8 cellular contexts compared by ENCODE assay signal in the genomic region with DNA sequence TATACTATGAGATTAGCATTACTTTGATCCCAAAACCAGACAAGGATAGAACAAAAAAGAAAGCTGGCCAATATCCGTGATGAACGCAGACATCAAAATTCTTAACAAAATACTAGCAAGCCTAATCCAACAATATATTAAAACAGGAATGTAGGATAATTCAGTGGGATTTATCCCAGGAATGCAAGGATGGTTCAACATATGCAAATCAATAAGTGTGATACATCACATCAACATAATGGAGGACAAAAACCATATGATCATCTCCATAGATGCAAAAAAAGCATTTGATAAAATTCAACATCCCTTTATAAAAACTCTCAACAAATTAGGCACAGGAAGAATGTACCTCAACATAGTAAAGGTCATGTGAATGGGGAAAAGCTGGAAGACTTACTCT.
"Had no signal": no experiment of that assay in that cellular context is flagged by ENCODE, and none has a peak within 500 bp of the region (broad histone marks: within the 10 kb centered on the region; RNA-seq: fewer than 3 reads in every experiment).

No MANE protein-coding gene starts in this region.

- DNase-seq: GDM1, GF-D8 had no signal

- H3K4me3 ChIP-seq: GM12878 had no signal

- ATAC-seq: GM12878 had no signal

- FAIRE-seq: G401.6, GM12878, GM12891, GM12892, GM18507, GM19239 had no signal
